In the genomic region with DNA sequence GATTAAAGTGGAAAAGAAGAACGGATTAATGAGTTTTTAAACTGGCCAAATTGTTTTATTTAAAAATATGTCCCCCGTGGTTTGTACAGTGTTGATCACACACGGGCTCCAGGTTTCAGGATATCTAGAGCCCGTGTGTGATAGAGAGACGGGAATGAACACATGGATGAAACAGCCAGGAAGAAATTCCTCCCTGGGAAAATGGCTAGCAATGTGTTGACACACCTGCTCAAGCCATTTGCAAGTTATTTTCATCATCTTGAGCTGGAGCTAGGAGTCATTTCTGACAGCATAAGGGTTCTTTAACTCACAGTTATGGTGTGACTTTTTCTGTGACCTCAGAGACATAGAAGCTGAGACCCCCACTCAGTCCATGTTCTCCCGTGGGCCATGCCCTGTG, we compare ENCODE assay signal across 22 cellular contexts.
DNase-seq lines count a peak whose midpoint lies in the region; ATAC-seq and TF ChIP-seq lines count a peak whose summit lies in the region.
"Had no signal": no experiment of that assay in that cellular context is flagged by ENCODE, and none has a peak within 500 bp of the region (broad histone marks: within the 10 kb centered on the region; RNA-seq: fewer than 3 reads in every experiment).

No MANE protein-coding gene starts in this region.

- H2AK5ac ChIP-seq in trophoblast cell (ENCODE audit: low read length), result no peak overlapping the region

- H3K27ac ChIP-seq in heart right ventricle, result peak overlapping the region in 7 of 10 donors; percentile 61 to 91 (median 71)
- H3K27ac ChIP-seq in right cardiac atrium (ENCODE audit: low read length), result no peak overlapping the region
- H3K27ac ChIP-seq in gastroesophageal sphincter, result peak overlapping the region; percentile 6 to 100 (median 94)
- H3K27ac ChIP-seq in trophoblast cell (ENCODE audit: low read depth, low read length), result no peak overlapping the region
- H3K27ac ChIP-seq in vagina, result peak overlapping the region; percentile 83
- H3K27ac ChIP-seq: ovary, SK-N-MC, testis had no signal

- DNase-seq in heart right ventricle (no peak), right cardiac atrium (no peak), trophoblast cell (peak; percentile 78 to 83), vagina (ENCODE audit: extremely low spot score in 2 of 2) (peak in 1 of 2 donors; percentile 40), NCI-H345 (lab: John Stamatoyannopoulos, UW) (no peak), SW 1271 (lab: John Stamatoyannopoulos, UW) (no peak), GDM1 (lab: John Stamatoyannopoulos, UW) (no peak)
- DNase-seq: ACHN; activated CD4-positive, alpha-beta T cell treated with anti-CD3 and anti-CD28 coated beads for 36 hours; activated CD8-positive, alpha-beta memory T cell treated with anti-CD3 and anti-CD28 coated beads, Interleukin-2, amount 50 U/mL, for 4 hours; amygdala; CD4-positive, CD25-positive, alpha-beta regulatory T cell; DND-41; mucosa of descending colon; NCI-H1105 treated with DMSO at 0.1 percent for 48 hours; NCI-H69; T1000; testis had no signal

- 46 to 50% methylated on average over 6 of the region's 6 CpGs for WGBS in heart right ventricle, 2 donors
- 64% methylated on average over 6 of the region's 6 CpGs for WGBS in right cardiac atrium
- 40 to 52% methylated on average over 5 to 6 of the region's 6 CpGs for WGBS in gastroesophageal sphincter (ENCODE audit: low coverage in 1 of 2), 2 donors
- no CpG with 5 or more reads among the region's 6 CpGs for WGBS in trophoblast cell (ENCODE audit: extremely low coverage, insufficient coverage, insufficient read length)

- H3K27me3 ChIP-seq in heart right ventricle, result no peaks in the 10 kb centered on the region
- H3K27me3 ChIP-seq in right cardiac atrium (ENCODE audit: control insufficient read depth, insufficient read depth), result no peaks in the 10 kb centered on the region
- H3K27me3 ChIP-seq in gastroesophageal sphincter, result no peaks in the 10 kb centered on the region
- H3K27me3 ChIP-seq in trophoblast cell (ENCODE audit: insufficient read depth, low read length), result no peaks in the 10 kb centered on the region
- H3K27me3 ChIP-seq in vagina, result no peaks in the 10 kb centered on the region
- H3K27me3 ChIP-seq: ovary, testis had no signal

- no peak overlapping the region for H3K4me2 ChIP-seq in trophoblast cell (ENCODE audit: low read length)
- H3K4me2 ChIP-seq: smooth muscle cell had no signal

- H3K18ac ChIP-seq in trophoblast cell (ENCODE audit: low read length), result no peak overlapping the region

- peaks cover 28 to 89% (median 70%) of the 10 kb centered on the region in 9 donors for H3K4me1 ChIP-seq in heart right ventricle
- peaks cover 19% of the 10 kb centered on the region for H3K4me1 ChIP-seq in right cardiac atrium (ENCODE audit: control insufficient read depth, insufficient read depth, low read length)
- H3K4me1 ChIP-seq in gastroesophageal sphincter, result peaks cover 13 to 87% (median 36%) of the 10 kb centered on the region in 3 donors
- H3K4me1 ChIP-seq in trophoblast cell (ENCODE audit: control insufficient read depth in 1 of 2, insufficient read depth in 2 of 2, low read length in 2 of 2), result peaks cover 10 to 17% of the 10 kb centered on the region in 2 experiments
- H3K4me1 ChIP-seq in vagina, result peaks cover 48% of the 10 kb centered on the region
- H3K4me1 ChIP-seq: testis had no signal

- H3K79me1 ChIP-seq in trophoblast cell (ENCODE audit: low read length), result no peaks in the 10 kb centered on the region

- H3K14ac ChIP-seq in trophoblast cell (ENCODE audit: low read length), result no peak overlapping the region

- intact Hi-C loops in heart right ventricle (cut with DNase I), result no loop called here
- intact Hi-C loops in right cardiac atrium (cut with DNase I), result no loop called here
- intact Hi-C loops in vagina (cut with DNase I), result no loop called here

- no peak overlapping the region for H4K12ac ChIP-seq in trophoblast cell (ENCODE audit: low read depth, low read length)

- ATAC-seq in heart right ventricle (no peak), right cardiac atrium (no peak), gastroesophageal sphincter (no peak)
- ATAC-seq: activated CD4-positive, alpha-beta T cell treated with anti-CD3 and anti-CD28 coated beads for 36 hours; mucosa of descending colon had no signal

- H2AFZ ChIP-seq in trophoblast cell (ENCODE audit: insufficient read depth, low read length, poor library complexity), result no peak overlapping the region

- H3K36me3 ChIP-seq in heart right ventricle (peaks cover 0 to 52% (median 9%) of the 10 kb centered on the region in 9 donors), gastroesophageal sphincter (peaks cover 0 to 25% of the 10 kb centered on the region in 2 donors), trophoblast cell (ENCODE audit: control insufficient read depth in 1 of 2, insufficient read depth in 2 of 2, low read length in 2 of 2) (peaks cover 10% of the 10 kb centered on the region in 2 experiments), vagina (peaks cover 0 to 3% of the 10 kb centered on the region in 2 donors)
- H3K36me3 ChIP-seq: ovary had no signal

- TF ChIP-seq EP300 in gastroesophageal sphincter (IDR thresholded peaks at IDR 0.05), result no peak

- no peak overlapping the region for H3K9ac ChIP-seq in trophoblast cell (ENCODE audit: low read length)

- no peak overlapping the region for H2BK12ac ChIP-seq in trophoblast cell (ENCODE audit: low read length)

- peaks cover 0 to 3% (median 0%) of the 10 kb centered on the region in 11 donors for H3K9me3 ChIP-seq in heart right ventricle
- H3K9me3 ChIP-seq in right cardiac atrium (ENCODE audit: control insufficient read depth, low read length), result no peaks in the 10 kb centered on the region
- H3K9me3 ChIP-seq in gastroesophageal sphincter, result no peaks in the 10 kb centered on the region
- H3K9me3 ChIP-seq in trophoblast cell (ENCODE audit: insufficient read depth, low read depth, low read length), result no peaks in the 10 kb centered on the region
- H3K9me3 ChIP-seq in vagina, result no peaks in the 10 kb centered on the region
- H3K9me3 ChIP-seq: mucosa of descending colon, ovary, testis had no signal

- no peak overlapping the region for H3K23ac ChIP-seq in trophoblast cell (ENCODE audit: low read length)

- no peak overlapping the region for H2BK120ac ChIP-seq in trophoblast cell (ENCODE audit: insufficient read depth, low read length, poor library complexity)

- H4K8ac ChIP-seq in trophoblast cell (ENCODE audit: low read depth, low read length), result no peak overlapping the region

- H2BK5ac ChIP-seq in trophoblast cell (ENCODE audit: low read depth, low read length, poor library complexity), result no peak overlapping the region

- H3K79me2 ChIP-seq in trophoblast cell (ENCODE audit: control insufficient read depth, insufficient read depth, low read length, poor library complexity), result peaks cover 9% of the 10 kb centered on the region

- H3K4me3 ChIP-seq in heart right ventricle, result no peak overlapping the region
- no peak overlapping the region for H3K4me3 ChIP-seq in right cardiac atrium (ENCODE audit: low read length)
- no peak overlapping the region for H3K4me3 ChIP-seq in gastroesophageal sphincter
- H3K4me3 ChIP-seq in trophoblast cell (ENCODE audit: low read depth, low read length), result no peak overlapping the region
- no peak overlapping the region for H3K4me3 ChIP-seq in vagina
- H3K4me3 ChIP-seq: mucosa of descending colon, ovary, SK-N-MC, smooth muscle cell, testis had no signal

- H3K4ac ChIP-seq in trophoblast cell (ENCODE audit: low read depth, low read length), result no peak overlapping the region

- no peak for TF ChIP-seq CTCF in heart right ventricle (IDR thresholded peaks at IDR 0.05)
- TF ChIP-seq CTCF in gastroesophageal sphincter (IDR thresholded peaks at IDR 0.05), result no peak
- no peak for TF ChIP-seq CTCF in vagina (IDR thresholded peaks at IDR 0.05)

- TF ChIP-seq POLR2A in gastroesophageal sphincter (IDR thresholded peaks at IDR 0.05) (no peak), vagina (IDR thresholded peaks at IDR 0.05) (no peak)

- H4K91ac ChIP-seq in trophoblast cell (ENCODE audit: low read depth, low read length), result no peak overlapping the region

Comparison
In these comparisons a context has a peak if more than half of its experiments do, and no peak if none do; other contexts are left out.
1. H3K27ac ChIP-seq: peak in heart right ventricle (7 of 10), gastroesophageal sphincter (4 of 4) and vagina (single experiment); none in right cardiac atrium (single experiment) and trophoblast cell (single experiment).
2. DNase-seq: peak in trophoblast cell (2 of 2); none in heart right ventricle (0 of 2), right cardiac atrium (0 of 3), NCI-H345 (single experiment), SW 1271 (0 of 2) and GDM1 (single experiment).